Comparison of ENCODE assay signal across 12 cellular contexts in genomic region chr7:17307558-17307957, GRCh38. TPM values are rescaled to one million over a fixed set of nuclear protein-coding genes. Genes with fewer than 3 reads are reported as not detected.
DNase-seq lines count a peak whose midpoint lies in the region; ATAC-seq and TF ChIP-seq lines count a peak whose summit lies in the region.
"Had no signal": no experiment of that assay in that cellular context is flagged by ENCODE, and none has a peak within 500 bp of the region (broad histone marks: within the 10 kb centered on the region; RNA-seq: fewer than 3 reads in every experiment).

No MANE protein-coding gene starts in this region.

- peak overlapping the region; percentile 6 to 50 (median 24) for H3K4me3 ChIP-seq in breast epithelium
- H3K4me3 ChIP-seq in mammary epithelial cell (replicated peaks in 1 of 3; ENCODE audit: insufficient read depth in 1 of 3, low read depth in 2 of 3, low read length in 3 of 3) = no peak overlapping the region
- peak overlapping the region in 1 of 2 donors; percentile 17 for H3K4me3 ChIP-seq in gastroesophageal sphincter
- peak overlapping the region; percentile 3 for H3K4me3 ChIP-seq in rectal smooth muscle tissue (ENCODE audit: low read length)

- no peaks in the 10 kb centered on the region for H3K36me3 ChIP-seq in breast epithelium
- peaks cover 11% of the 10 kb centered on the region for H3K36me3 ChIP-seq in mammary epithelial cell (ENCODE audit: insufficient read depth, low read length)
- H3K36me3 ChIP-seq in gastroesophageal sphincter = peaks cover 0 to 20% of the 10 kb centered on the region in 2 donors
- H3K36me3 ChIP-seq in rectal smooth muscle tissue (ENCODE audit: control insufficient read depth, insufficient read depth, low read length) = peaks cover 3% of the 10 kb centered on the region

- dilution Hi-C loops in mammary epithelial cell (cut with HindIII; ENCODE audit: low sequenced_read_pairs) = no loop called here

- intact Hi-C loops in breast epithelium (cut with DNase I; ENCODE audit: low total_unique reads) (no loop called here), mammary epithelial cell (cut with micrococcal nuclease) (loop anchor here (5.0 kb wide), 1 partner anchor 390 kb away; no protein-coding TSS in a partner anchor)

- peaks cover 10% of the 10 kb centered on the region for H3K36me3 Mint-ChIP-seq in activated naive CD8-positive, alpha-beta T cell treated with anti-CD3 and anti-CD28 coated beads, Interleukin-2, amount 50 U/mL, for 24 hours (ENCODE audit: low read depth)

- peaks cover 32% of the 10 kb centered on the region for H3K4me1 Mint-ChIP-seq in activated naive CD8-positive, alpha-beta T cell treated with anti-CD3 and anti-CD28 coated beads, Interleukin-2, amount 50 U/mL, for 24 hours

- H2AFZ ChIP-seq in mammary epithelial cell (ENCODE audit: low read depth, low read length) = no peak overlapping the region

- no peaks in the 10 kb centered on the region for H4K20me1 ChIP-seq in mammary epithelial cell (ENCODE audit: insufficient read depth, low read length)

- H3K9me3 Mint-ChIP-seq in activated naive CD8-positive, alpha-beta T cell treated with anti-CD3 and anti-CD28 coated beads, Interleukin-2, amount 50 U/mL, for 24 hours = no peaks in the 10 kb centered on the region

- BruUV-seq in mammary epithelial cell (replicated peaks; lab: Mats Ljungman, UMichigan) = no TSS peak

- no peaks in the 10 kb centered on the region for H3K27me3 ChIP-seq in breast epithelium
- no peaks in the 10 kb centered on the region for H3K27me3 ChIP-seq in mammary epithelial cell (ENCODE audit: insufficient read depth, low read length)
- H3K27me3 ChIP-seq in gastroesophageal sphincter = no peaks in the 10 kb centered on the region
- no peaks in the 10 kb centered on the region for H3K27me3 ChIP-seq in rectal smooth muscle tissue (ENCODE audit: control insufficient read depth, insufficient read depth, low read length)
- H3K27me3 ChIP-seq: brain microvascular endothelial cell had no signal

- no peak overlapping the region for H3K4me2 ChIP-seq in mammary epithelial cell (ENCODE audit: insufficient read depth, low read depth, low read length)

- no peak for TF ChIP-seq POLR2A in breast epithelium (IDR thresholded peaks at IDR 0.05)
- no peak for TF ChIP-seq POLR2A in gastroesophageal sphincter (IDR thresholded peaks at IDR 0.05)

- H3K4me3 Mint-ChIP-seq in activated naive CD8-positive, alpha-beta T cell treated with anti-CD3 and anti-CD28 coated beads, Interleukin-2, amount 50 U/mL, for 24 hours = no peak overlapping the region

- in situ Hi-C loops in mammary epithelial cell (cut with MboI; ENCODE audit: low sequenced_read_pairs in 2 of 2) = loop anchor here (10.0 kb wide), 2 partner anchors 323 to 327 kb away; no protein-coding TSS in a partner anchor

- TF ChIP-seq EP300 in gastroesophageal sphincter (IDR thresholded peaks at IDR 0.05) = no peak

- DNase-seq in breast epithelium (ENCODE audit: low spot score in 2 of 2) = no peak
- no peak for DNase-seq in mammary epithelial cell
- no peak for DNase-seq in stimulated activated CD8-positive, alpha-beta memory T cell treated with anti-CD3 and anti-CD28 coated beads, Interleukin-4, amount 100 ng/mL, for 48 hours
- DNase-seq in DMS79 (lab: John Stamatoyannopoulos, UW) = no peak
- DNase-seq in activated naive CD8-positive, alpha-beta T cell treated with anti-CD3 and anti-CD28 coated beads, Interleukin-2, amount 50 U/mL, for 24 hours = no peak
- DNase-seq: activated CD4-positive, alpha-beta T cell treated with anti-CD3 and anti-CD28 coated beads, Interleukin-2, amount 50 U/mL, for 48 hours; brain microvascular endothelial cell; NCI-H69; stimulated activated naive CD8-positive, alpha-beta T cell treated with anti-CD3 and anti-CD28 coated beads, Interleukin-15, Interleukin-2, amounts not matched to agents 100 U/mL and 50 U/mL, for 24 hours had no signal

- H3K9me3 ChIP-seq in breast epithelium = no peaks in the 10 kb centered on the region
- no peaks in the 10 kb centered on the region for H3K9me3 ChIP-seq in mammary epithelial cell (replicated peaks; ENCODE audit: insufficient read depth, low read length)
- H3K9me3 ChIP-seq in gastroesophageal sphincter = no peaks in the 10 kb centered on the region

- peaks cover 93% of the 10 kb centered on the region for H3K79me2 ChIP-seq in mammary epithelial cell (ENCODE audit: insufficient read depth, low read length)

- ATAC-seq in gastroesophageal sphincter = peak; percentile 40
- ATAC-seq in activated naive CD8-positive, alpha-beta T cell treated with anti-CD3 and anti-CD28 coated beads, Interleukin-2, amount 50 U/mL, for 24 hours = no peak
- no peak for ATAC-seq in HG03175 (IDR thresholded peaks at IDR 0.05; ENCODE audit: unreplicated experiment)
- ATAC-seq: stimulated activated naive CD8-positive, alpha-beta T cell treated with anti-CD3 and anti-CD28 coated beads, Interleukin-15, Interleukin-2, amounts not matched to agents 100 U/mL and 50 U/mL, for 24 hours had no signal

- WGBS in mammary epithelial cell (ENCODE audit: low coverage, missing lambda C conversion rate) = 50% methylated on average over 3 of the region's 5 CpGs
- WGBS in gastroesophageal sphincter (ENCODE audit: low coverage in 1 of 2), 2 donors = 36 to 50% methylated on average over 5 of the region's 5 CpGs

- H3K4me1 ChIP-seq in breast epithelium (peaks cover 4 to 11% of the 10 kb centered on the region in 2 donors), mammary epithelial cell (ENCODE audit: insufficient read depth, low read length) (peaks cover 42% of the 10 kb centered on the region), gastroesophageal sphincter (peaks cover 17 to 60% (median 21%) of the 10 kb centered on the region in 3 donors), rectal smooth muscle tissue (ENCODE audit: control insufficient read depth, insufficient read depth, low read length) (peaks cover 15% of the 10 kb centered on the region)

- H3K9ac ChIP-seq in mammary epithelial cell (ENCODE audit: insufficient read depth, low read length) (no peak overlapping the region), rectal smooth muscle tissue (ENCODE audit: low read length) (no peak overlapping the region)

- no peaks in the 10 kb centered on the region for H3K27me3 Mint-ChIP-seq in activated naive CD8-positive, alpha-beta T cell treated with anti-CD3 and anti-CD28 coated beads, Interleukin-2, amount 50 U/mL, for 24 hours

- H3K27ac ChIP-seq in breast epithelium (peak overlapping the region; percentile 85 to 98), mammary epithelial cell (ENCODE audit: insufficient read depth, low read depth, low read length) (no peak overlapping the region), gastroesophageal sphincter (peak overlapping the region; percentile 59 to 69 (median 66)), rectal smooth muscle tissue (ENCODE audit: low read depth, low read length) (no peak overlapping the region)
- H3K27ac ChIP-seq: brain microvascular endothelial cell had no signal

- no peak for TF ChIP-seq CTCF in breast epithelium (IDR thresholded peaks at IDR 0.05)
- TF ChIP-seq CTCF in mammary epithelial cell (conservative IDR thresholded peaks at IDR 0.05 in 1 of 2, IDR thresholded peaks at IDR 0.05 in 1 of 2; ENCODE audit: extremely low read depth in 1 of 2, insufficient read depth in 1 of 2, low read depth in 1 of 2, low read length in 2 of 2) = no peak
- no peak for TF ChIP-seq CTCF in gastroesophageal sphincter (IDR thresholded peaks at IDR 0.05)

- no peak overlapping the region for H3K27ac Mint-ChIP-seq in activated naive CD8-positive, alpha-beta T cell treated with anti-CD3 and anti-CD28 coated beads, Interleukin-2, amount 50 U/mL, for 24 hours

- CTCF ChIA-PET in mammary epithelial cell (lab: Charles Lee; ENCODE audit: low non-redundant PET) = no interaction called here

RNA-seq across cellular contexts. Expression of gene AHR, which starts 9.1 kb away (rescaled TPM):
- 100 to 1,000 TPM; 103 to 349 (median 146) TPM for total RNA-seq in breast epithelium
- total RNA-seq in mammary epithelial cell = 100 to 1,000 TPM; 101 to 478 TPM
- polyA plus RNA-seq in mammary epithelial cell = 6.5 TPM
- polyA minus RNA-seq in mammary epithelial cell = 144 TPM
- 100 to 1,000 TPM in 2 of 4 donors, 10 to 100 TPM in 2; 52.1 to 105 (median 83.9) TPM for total RNA-seq in gastroesophageal sphincter

Comparison
In these comparisons a context has a peak if more than half of its experiments do, and no peak if none do; other contexts are left out.
1. H3K27ac ChIP-seq: peak in breast epithelium (2 of 2) and gastroesophageal sphincter (4 of 4); none in mammary epithelial cell (single experiment) and rectal smooth muscle tissue (single experiment).
2. H3K4me3 ChIP-seq: peak in breast epithelium (3 of 3) and rectal smooth muscle tissue (single experiment); none in mammary epithelial cell (0 of 3).